Comparison of ENCODE assay signal across 17 cellular contexts in the genomic region with DNA sequence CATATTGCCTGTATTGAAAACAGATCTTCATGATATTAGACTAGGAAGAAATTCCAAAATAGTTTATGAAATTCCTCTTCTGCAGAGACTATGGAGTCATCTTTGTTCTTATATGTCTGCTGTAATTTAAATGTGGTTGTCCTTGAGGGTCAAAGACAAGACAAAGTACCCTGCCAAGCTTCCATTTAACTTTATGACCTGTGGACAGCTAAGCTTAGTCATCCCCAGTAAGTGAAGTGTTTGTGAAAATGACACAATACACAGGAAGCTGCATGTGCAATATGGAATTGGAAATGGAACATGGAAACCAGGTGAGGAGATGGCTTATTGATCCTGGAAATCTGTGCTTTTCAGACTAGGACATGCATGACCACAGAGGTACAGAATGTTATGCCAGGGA.
"Had no signal": no experiment of that assay in that cellular context is flagged by ENCODE, and none has a peak within 500 bp of the region (broad histone marks: within the 10 kb centered on the region; RNA-seq: fewer than 3 reads in every experiment).

No MANE protein-coding gene starts in this region.

- H3K4me3 ChIP-seq: hepatocyte, left lung, mucosa of descending colon, pancreas, thoracic aorta, upper lobe of right lung had no signal

- DNase-seq: activated CD4-positive, alpha-beta T cell treated with anti-CD3 and anti-CD28 coated beads for 4 hours; activated CD8-positive, alpha-beta memory T cell treated with anti-CD3 and anti-CD28 coated beads, Interleukin-2, amount 50 U/mL, for 48 hours; activated CD8-positive, alpha-beta T cell treated with anti-CD3 and anti-CD28 coated beads, Interleukin-2, amount 10 ng/mL, durations not matched to agents 7 days and 5 days; activated naive CD4-positive, alpha-beta T cell; activated naive CD8-positive, alpha-beta T cell treated with anti-CD3 and anti-CD28 coated beads, Interleukin-2, amount 10 ng/mL, durations not matched to agents 7 days and 5 days; cortex of kidney; effector memory CD8-positive, alpha-beta T cell; islet precursor cell; left lung; mucosa of descending colon; naive thymus-derived CD4-positive, alpha-beta T cell; pancreas; T-helper 2 cell; upper lobe of right lung had no signal

- H3K36me3 ChIP-seq: left lung, pancreas, thoracic aorta, upper lobe of right lung had no signal

- H2AFZ ChIP-seq: hepatocyte had no signal

- H3K27ac ChIP-seq: hepatocyte, left lung, pancreas, thoracic aorta, upper lobe of right lung had no signal

- H3K4me1 ChIP-seq: left lung, pancreas, upper lobe of right lung had no signal

- ATAC-seq: activated CD8-positive, alpha-beta T cell treated with anti-CD3 and anti-CD28 coated beads, Interleukin-2, amount 10 ng/mL, durations not matched to agents 7 days and 5 days; effector memory CD8-positive, alpha-beta T cell; left lung; mucosa of descending colon; naive thymus-derived CD4-positive, alpha-beta T cell; pancreas; stimulated activated effector memory CD8-positive, alpha-beta T cell treated with anti-CD3 and anti-CD28 coated beads, Interleukin-12 subunit alpha, Interleukin-12 subunit beta, amount 100 ng/mL, for 72 hours; upper lobe of right lung had no signal

- H3K9me3 ChIP-seq: left lung, mucosa of descending colon, pancreas, thoracic aorta, upper lobe of right lung had no signal

- H3K27me3 ChIP-seq: hepatocyte, left lung, pancreas, upper lobe of right lung had no signal

- H3K4me2 ChIP-seq: hepatocyte had no signal
